10 cellular contexts compared by ENCODE assay signal in genomic region chr6:33609444-33610034, GRCh38. TPM values are rescaled to one million over a fixed set of nuclear protein-coding genes. Genes with fewer than 3 reads are reported as not detected.
A peak's percentile ranks its signal among the peaks of the same experiment; 100 is the strongest.
DNase-seq lines count a peak whose midpoint lies in the region; ATAC-seq, FAIRE-seq and TF ChIP-seq lines count a peak whose summit lies in the region.
"Had no signal": no experiment of that assay in that cellular context is flagged by ENCODE, and none has a peak within 500 bp of the region (broad histone marks: within the 10 kb centered on the region; RNA-seq: fewer than 3 reads in every experiment).

No MANE protein-coding gene starts in this region.

- SMC1A ChIA-PET in GM12878 (lab: Charles Lee; ENCODE audit: uncharacterized antibody, unreplicated experiment) = interaction anchor here (2.3 to 6.6 kb wide), 2 partner anchors 20 to 22 kb away, joined by 7 to 122 read pairs; no protein-coding TSS in a partner anchor

- intact Hi-C loops in GM12878 (cut with micrococcal nuclease; ENCODE audit: unreplicated experiment) = no loop called here
- intact Hi-C loops in kidney (cut with DNase I) = no loop called here

- no peak overlapping the region for H3K27ac ChIP-seq in GM12878 (ENCODE audit: control insufficient read depth, insufficient read depth)
- no peak overlapping the region for H3K27ac ChIP-seq in kidney (ENCODE audit: low read depth in 2 of 2, low read length in 2 of 2)
- H3K27ac ChIP-seq: KMS-11 had no signal

- H3K27me3 Mint-ChIP-seq in immature natural killer cell (ENCODE audit: low read depth in 3 of 3) = peaks cover 0 to 10% (median 5%) of the 10 kb centered on the region in 3 donors

- FAIRE-seq in GM12891 (lab: Jason Lieb, UNC) = peak; percentile 5
- no peak for FAIRE-seq in GM12878 (lab: Jason Lieb, UNC)
- no peak for FAIRE-seq in kidney (lab: Jason Lieb, UNC)

- H3K4me1 Mint-ChIP-seq in stimulated activated effector memory CD8-positive, alpha-beta T cell treated with anti-CD3 and anti-CD28 coated beads, Interleukin-12 subunit alpha, Interleukin-12 subunit beta, amount 100 ng/mL, for 72 hours = no peaks in the 10 kb centered on the region
- H3K4me1 Mint-ChIP-seq in immature natural killer cell = peaks cover 4 to 7% of the 10 kb centered on the region in 2 donors

- peak overlapping the region; percentile 61 for H3K27ac Mint-ChIP-seq in stimulated activated effector memory CD8-positive, alpha-beta T cell treated with anti-CD3 and anti-CD28 coated beads, Interleukin-12 subunit alpha, Interleukin-12 subunit beta, amount 100 ng/mL, for 72 hours
- H3K27ac Mint-ChIP-seq in immature natural killer cell = no peak overlapping the region

- no peaks in the 10 kb centered on the region; a peak in 1 of 4 replicates for H3K27me3 ChIP-seq in GM12878 (replicated peaks in 1 of 2; ENCODE audit: control insufficient read depth in 2 of 2, insufficient read depth in 2 of 2, low read length in 1 of 2)

- H3K9ac ChIP-seq in GM12878 (ENCODE audit: control insufficient read depth, insufficient read depth, low read length) (no peak overlapping the region), kidney (ENCODE audit: low read length in 2 of 2) (no peak overlapping the region)
- H3K9ac ChIP-seq: KMS-11 had no signal

- TF ChIP-seq RAD21 in GM12878 (IDR thresholded peaks at IDR 0.05; ENCODE audit: insufficient read depth, low read depth, low read length) = no peak

- 34% methylated on average over 8 of the region's 9 CpGs for WGBS in GM12878 (ENCODE audit: insufficient coverage, insufficient replicate concordance, low lambda C conversion rate, missing lambda C conversion rate)

- no peak overlapping the region for H3K4me3 Mint-ChIP-seq in stimulated activated effector memory CD8-positive, alpha-beta T cell treated with anti-CD3 and anti-CD28 coated beads, Interleukin-12 subunit alpha, Interleukin-12 subunit beta, amount 100 ng/mL, for 72 hours
- H3K4me3 Mint-ChIP-seq in immature natural killer cell = no peak overlapping the region

- no peaks in the 10 kb centered on the region for H3K36me3 Mint-ChIP-seq in stimulated activated effector memory CD8-positive, alpha-beta T cell treated with anti-CD3 and anti-CD28 coated beads, Interleukin-12 subunit alpha, Interleukin-12 subunit beta, amount 100 ng/mL, for 72 hours
- peaks cover 5 to 7% (median 6%) of the 10 kb centered on the region in 3 donors for H3K36me3 Mint-ChIP-seq in immature natural killer cell

- no peak for TF ChIP-seq POLR2A in GM12891 (IDR thresholded peaks at IDR 0.05; ENCODE audit: low read depth, low read length)
- no peak for TF ChIP-seq POLR2A in GM12878 (IDR thresholded peaks at IDR 0.05; ENCODE audit: low read depth, low read length)

- no peak overlapping the region for H3K4me3 ChIP-seq in GM12878
- no peak overlapping the region for H3K4me3 ChIP-seq in kidney (ENCODE audit: low read length in 2 of 2)

- TF ChIP-seq EP300 in GM12878 (IDR thresholded peaks at IDR 0.05; ENCODE audit: borderline replicate concordance in 1 of 2, control insufficient read depth in 1 of 2, low read depth in 2 of 2, low read length in 2 of 2) = no peak

- ATAC-seq in GM12878 (0 out of 3 replicates have a peak, but pooled peaks have one; percentile 11), HG03354 (IDR thresholded peaks at IDR 0.05; ENCODE audit: poor library complexity, severe bottlenecking, unreplicated experiment) (no peak)
- no peak for ATAC-seq in stimulated activated effector memory CD8-positive, alpha-beta T cell treated with anti-CD3 and anti-CD28 coated beads, Interleukin-12 subunit alpha, Interleukin-12 subunit beta, amount 100 ng/mL, for 72 hours

- H4K20me1 ChIP-seq in GM12878 (ENCODE audit: control insufficient read depth, insufficient read depth) = no peaks in the 10 kb centered on the region

- H3K4me1 ChIP-seq in GM12878 (ENCODE audit: control insufficient read depth, insufficient read depth, low read length) = no peaks in the 10 kb centered on the region
- H3K4me1 ChIP-seq in kidney (ENCODE audit: control insufficient read depth in 1 of 2, insufficient read depth in 1 of 2, low read depth in 1 of 2, low read length in 2 of 2) = no peaks in the 10 kb centered on the region

- no TSS peak for BruUV-seq in GM12878 (replicated peaks; lab: Mats Ljungman, UMichigan)

- no peak overlapping the region for H3K4me2 ChIP-seq in GM12878 (ENCODE audit: control insufficient read depth, insufficient read depth)
- H3K4me2 ChIP-seq: KMS-11 had no signal

- no peaks in the 10 kb centered on the region; the same call in 2 of the 3 replicates for H3K9me3 ChIP-seq in GM12878 (replicated peaks; ENCODE audit: control insufficient read depth, insufficient read depth, low read length)
- no peaks in the 10 kb centered on the region for H3K9me3 ChIP-seq in kidney (ENCODE audit: control insufficient read depth in 1 of 2, low read length in 2 of 2)

- H3K36me3 ChIP-seq in GM12878 (ENCODE audit: control insufficient read depth in 2 of 2, insufficient read depth in 2 of 2, low read length in 1 of 2) = no peaks in the 10 kb centered on the region
- H3K36me3 ChIP-seq in kidney (ENCODE audit: control insufficient read depth in 1 of 2, insufficient read depth in 2 of 2, low read length in 2 of 2) = no peaks in the 10 kb centered on the region

- CTCF ChIA-PET in GM12878 (lab: Yijun Ruan, JAX) = interaction anchor here (1.0 to 3.8 kb wide), 3 partner anchors 15 to 91 kb away, joined by 4 to 92 read pairs (median 5); no protein-coding TSS in a partner anchor

- peaks cover 3% of the 10 kb centered on the region for H3K9me3 Mint-ChIP-seq in stimulated activated effector memory CD8-positive, alpha-beta T cell treated with anti-CD3 and anti-CD28 coated beads, Interleukin-12 subunit alpha, Interleukin-12 subunit beta, amount 100 ng/mL, for 72 hours
- peaks cover 0 to 4% (median 0%) of the 10 kb centered on the region in 6 donors for H3K9me3 Mint-ChIP-seq in immature natural killer cell

- DNase-seq in GM12891 (ENCODE audit: insufficient read length, low spot score) = no peak
- DNase-seq in GM12878 (ENCODE audit: low read depth, low spot score) = no peak
- peak; percentile 75 for DNase-seq in kidney
- no peak for DNase-seq in stimulated activated effector memory CD8-positive, alpha-beta T cell treated with anti-CD3 and anti-CD28 coated beads, Interleukin-12 subunit alpha, Interleukin-12 subunit beta, amount 100 ng/mL, for 72 hours (ENCODE audit: low spot score in 2 of 2)
- no peak for DNase-seq in hippocampal formation (lab: John Stamatoyannopoulos, UW)
- DNase-seq in epidermal melanocyte (ENCODE audit: insufficient read length, low spot score) = no peak
- no peak for DNase-seq in immature natural killer cell
- DNase-seq: NCI-H774 had no signal

- in situ Hi-C loops in GM12878 (cut with MboI) = no loop called here

- no peak overlapping the region for H2AFZ ChIP-seq in GM12878 (ENCODE audit: control insufficient read depth, low read depth, low read length)

- TF ChIP-seq CTCF in GM12878 (IDR thresholded peaks at IDR 0.05 in 2 of 3, conservative IDR thresholded peaks at IDR 0.05 in 1 of 3; ENCODE audit: control insufficient read depth in 2 of 3, extremely low read depth in 1 of 3, insufficient read depth in 1 of 3, low read depth in 3 of 3, low read length in 3 of 3) (no peak), kidney (IDR thresholded peaks at IDR 0.05; ENCODE audit: borderline replicate concordance, extremely low read depth, insufficient read depth) (no peak)

- H3K79me2 ChIP-seq in GM12878 (ENCODE audit: control insufficient read depth, insufficient read depth, low read length) = no peaks in the 10 kb centered on the region

- RAD21 ChIA-PET in GM12878 (lab: Charles Lee; ENCODE audit: unreplicated experiment) = interaction anchor here (3.5 kb wide), 1 partner anchor 22 kb away, joined by 86 read pairs; no protein-coding TSS in a partner anchor

- POLR2A ChIA-PET in GM12878 (lab: Charles Lee) = no interaction called here

RNA-seq across cellular contexts. Expression of gene ITPR3, which starts 11.6 kb away (rescaled TPM):
- 8.5 TPM for polyA plus RNA-seq in GM12891 (2012; ENCODE audit: low read depth, missing spikeins)
- 77.4 and 90.2 TPM in 2 replicates for total RNA-seq in GM12878 (2013; cell fraction: nucleolus; rRNA removed)
- total RNA-seq in GM12878 (2014; rRNA removed) (12.7 and 15.4 TPM in 2 replicates), GM12878 (2014; rRNA removed; fragmentation: Illumina TruSeq; extraction: Trizol) (7.6 and 8.3 TPM in 2 replicates), GM12878 (2021) (30.3 and 34.0 TPM in 2 replicates), kidney (86.3 TPM)
- polyA plus RNA-seq in GM12878 (2011; ENCODE audit: low read depth) = 7.4 TPM
- polyA plus RNA-seq in GM12878 (2011; rRNA removed) (7.2 and 15.6 TPM in 2 replicates), GM12878 (2014; fragmentation: Illumina TruSeq; extraction: Trizol) (6.7 and 14.6 TPM in 2 replicates), GM12878 (2014; fragmentation: Nextera tagmentation; extraction: Ambion mirVana) (under 1 TPM; 0.32 to 0.44 TPM), GM12878 (2014; rRNA removed) (23.0 and 27.0 TPM in 2 replicates), GM12878 (2016; fragmentation: Nextera tagmentation; extraction: Ambion mirVana) (1 to 10 TPM; 8.9 to 9.1 TPM), kidney (ENCODE audit: insufficient read depth, low read depth, low replicate concordance) (4.2 TPM), immature natural killer cell (1 to 10 TPM in 2 of 3 donors, under 1 TPM in 1; 0.02 to 7.2 (median 1.1) TPM)
- 16.7 and 18.8 TPM in 2 replicates for polyA plus RNA-seq in GM12878 (2011; cell fraction: cytosol; rRNA removed)
- polyA plus RNA-seq in GM12878 (2011; cell fraction: nucleus; rRNA removed) = 202 and 205 TPM in 2 replicates
- polyA plus RNA-seq in GM12878 (2012) = 13.1 and 19.2 TPM in 2 replicates
- 27.9 and 34.0 TPM in 2 replicates for polyA minus RNA-seq in GM12878 (2011; rRNA and poly(A)+ RNA removed)
- polyA minus RNA-seq in GM12878 (2011; cell fraction: cytosol; rRNA and poly(A)+ RNA removed) = 12.8 and 14.2 TPM in 2 replicates
- 43.2 and 61.9 TPM in 2 replicates for polyA minus RNA-seq in GM12878 (2011; cell fraction: nucleus; rRNA and poly(A)+ RNA removed)

RNA-seq across cellular contexts. Expression of gene BAK1, which starts 29.5 kb away (rescaled TPM):
- 25.7 TPM for polyA plus RNA-seq in GM12891 (2012; ENCODE audit: low read depth, missing spikeins)
- total RNA-seq in GM12878 (2013; cell fraction: nucleolus; rRNA removed) = 12.7 and 16.3 TPM in 2 replicates
- 9.3 and 9.4 TPM in 2 replicates for total RNA-seq in GM12878 (2014; rRNA removed)
- 23.9 and 26.6 TPM in 2 replicates for total RNA-seq in GM12878 (2014; rRNA removed; fragmentation: Illumina TruSeq; extraction: Trizol)
- 36.7 and 37.6 TPM in 2 replicates for total RNA-seq in GM12878 (2021)
- polyA plus RNA-seq in GM12878 (2011; ENCODE audit: low read depth) = 13.2 TPM
- polyA plus RNA-seq in GM12878 (2011; rRNA removed) = 18.1 and 31.0 TPM in 2 replicates
- polyA plus RNA-seq in GM12878 (2011; cell fraction: cytosol; rRNA removed) = 45.3 and 55.6 TPM in 2 replicates
- 32.2 and 33.3 TPM in 2 replicates for polyA plus RNA-seq in GM12878 (2011; cell fraction: nucleus; rRNA removed)
- polyA plus RNA-seq in GM12878 (2012) = 25.8 and 26.9 TPM in 2 replicates
- polyA plus RNA-seq in GM12878 (2014; fragmentation: Illumina TruSeq; extraction: Trizol) = 14.4 and 28.2 TPM in 2 replicates
- polyA plus RNA-seq in GM12878 (2014; fragmentation: Nextera tagmentation; extraction: Ambion mirVana) = 10 to 100 TPM in 1 of 2 experiments, 1 to 10 TPM in 1; 6.3 to 13.0 TPM
- polyA plus RNA-seq in GM12878 (2014; rRNA removed) = 38.1 and 44.5 TPM in 2 replicates
- 10 to 100 TPM; 65.7 to 65.8 TPM for polyA plus RNA-seq in GM12878 (2016; fragmentation: Nextera tagmentation; extraction: Ambion mirVana)
- 26.0 and 47.5 TPM in 2 replicates for polyA minus RNA-seq in GM12878 (2011; rRNA and poly(A)+ RNA removed)
- 18.6 and 19.3 TPM in 2 replicates for polyA minus RNA-seq in GM12878 (2011; cell fraction: cytosol; rRNA and poly(A)+ RNA removed)
- 8.0 and 12.3 TPM in 2 replicates for polyA minus RNA-seq in GM12878 (2011; cell fraction: nucleus; rRNA and poly(A)+ RNA removed)
- 22.3 TPM for total RNA-seq in kidney
- polyA plus RNA-seq in kidney (ENCODE audit: insufficient read depth, low read depth, low replicate concordance) = 26.7 TPM
- 10 to 100 TPM; 26.6 to 46.6 (median 32.4) TPM for polyA plus RNA-seq in immature natural killer cell
